In genomic region chr11:109423860-109424190, GRCh38 we compare ENCODE assay signal across 1 cellular context.
TF ChIP-seq lines count a peak whose summit lies in the region.

No MANE protein-coding gene starts in this region.

TF ChIP-seq in H1, 55 proteins besides CTCF, POLR2A, EP300 and RAD21 (continued from another document):
- TF ChIP-seq TBP (IDR thresholded peaks at IDR 0.05; ENCODE audit: low read depth, low read length), result no peak
- no peak for TF ChIP-seq YY1 (IDR thresholded peaks at IDR 0.05; ENCODE audit: low read depth, low read length)
